Comparison of ENCODE assay signal across 21 cellular contexts in the genomic region with DNA sequence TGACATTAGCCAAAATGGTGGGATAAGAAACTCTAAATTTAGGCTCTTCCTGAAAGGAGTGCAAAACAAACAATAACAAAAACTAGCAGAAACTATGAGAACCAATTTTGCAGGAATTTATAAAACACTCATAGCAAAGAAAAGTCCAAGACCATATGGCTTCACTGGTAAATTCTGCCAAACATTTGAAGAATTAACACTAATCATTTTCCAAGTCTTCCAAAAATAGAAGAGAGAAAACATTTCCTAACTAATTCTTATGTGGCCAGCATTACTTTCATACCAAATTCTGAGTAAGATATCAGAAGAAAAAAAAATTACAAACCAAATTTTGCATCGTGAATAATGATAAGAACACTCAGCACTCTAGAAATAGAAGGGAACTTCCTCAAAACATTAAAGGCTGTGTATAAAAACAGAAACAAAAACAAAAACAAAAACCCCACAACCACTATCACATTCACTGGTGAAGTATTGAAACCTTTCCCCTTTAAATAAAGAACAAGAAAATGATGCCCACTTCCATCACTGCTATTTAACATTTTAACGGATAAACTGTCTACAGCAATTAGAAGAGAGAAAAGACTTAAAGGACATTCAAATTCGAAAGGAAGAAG.
"Had no signal": no experiment of that assay in that cellular context is flagged by ENCODE, and none has a peak within 500 bp of the region (broad histone marks: within the 10 kb centered on the region; RNA-seq: fewer than 3 reads in every experiment).

No MANE protein-coding gene starts in this region.

- H2AFZ ChIP-seq: parathyroid adenoma had no signal

- H3K4me1 Mint-ChIP-seq: activated B cell treated with CpG ODN at 0.5 μM for 24 hours; activated CD4-positive, alpha-beta memory T cell treated with anti-CD3 and anti-CD28 coated beads, Interleukin-2, amount 10 ng/mL, durations not matched to agents 7 days and 5 days; activated CD8-positive, alpha-beta memory T cell treated with anti-CD3 and anti-CD28 coated beads, Interleukin-2, amount 10 ng/mL, durations not matched to agents 7 days and 5 days; activated naive CD8-positive, alpha-beta T cell treated with anti-CD3 and anti-CD28 coated beads, Interleukin-2, amount 10 ng/mL, durations not matched to agents 7 days and 5 days; activated T-helper 17 cell treated with anti-CD3 and anti-CD28 coated beads, Interleukin-2, amount 50 U/mL, for 72 hours; stimulated activated naive B cell treated with anti-CD40 and anti-IgM and Interleukin-4, amounts not matched to agents 10 μg/mL and 1 μg/mL and 100 μg/mL, for 72 hours had no signal

- H3K27ac Mint-ChIP-seq: activated B cell treated with CpG ODN at 0.5 μM for 24 hours; activated CD4-positive, alpha-beta memory T cell treated with anti-CD3 and anti-CD28 coated beads, Interleukin-2, amount 10 ng/mL, durations not matched to agents 7 days and 5 days; activated CD8-positive, alpha-beta memory T cell treated with anti-CD3 and anti-CD28 coated beads, Interleukin-2, amount 10 ng/mL, durations not matched to agents 7 days and 5 days; activated naive CD8-positive, alpha-beta T cell treated with anti-CD3 and anti-CD28 coated beads, Interleukin-2, amount 10 ng/mL, durations not matched to agents 7 days and 5 days; activated T-helper 17 cell treated with anti-CD3 and anti-CD28 coated beads, Interleukin-2, amount 50 U/mL, for 72 hours; natural killer cell treated with Interleukin-12 subunit alpha and Interleukin-12 subunit beta and Interleukin-15 and Interleukin-18, amount 100 ng/mL, for 72 hours; stimulated activated naive B cell treated with anti-CD40 and anti-IgM and Interleukin-4, amounts not matched to agents 10 μg/mL and 1 μg/mL and 100 μg/mL, for 72 hours had no signal

- H3K4me3 ChIP-seq: body of pancreas, esophagus muscularis mucosa, lung, sigmoid colon, upper lobe of right lung had no signal

- H3K4me1 ChIP-seq: body of pancreas, esophagus muscularis mucosa, parathyroid adenoma, sigmoid colon, upper lobe of right lung had no signal

- H3K9me3 Mint-ChIP-seq: activated B cell treated with CpG ODN at 0.5 μM for 24 hours; stimulated activated naive B cell treated with anti-CD40 and anti-IgM and Interleukin-4, amounts not matched to agents 10 μg/mL and 1 μg/mL and 100 μg/mL, for 72 hours had no signal

- H3K27me3 Mint-ChIP-seq: activated B cell treated with CpG ODN at 0.5 μM for 24 hours; activated CD4-positive, alpha-beta memory T cell treated with anti-CD3 and anti-CD28 coated beads, Interleukin-2, amount 10 ng/mL, durations not matched to agents 7 days and 5 days; activated CD8-positive, alpha-beta memory T cell treated with anti-CD3 and anti-CD28 coated beads, Interleukin-2, amount 10 ng/mL, durations not matched to agents 7 days and 5 days; activated naive CD8-positive, alpha-beta T cell treated with anti-CD3 and anti-CD28 coated beads, Interleukin-2, amount 10 ng/mL, durations not matched to agents 7 days and 5 days; activated T-helper 17 cell treated with anti-CD3 and anti-CD28 coated beads, Interleukin-2, amount 50 U/mL, for 72 hours; natural killer cell treated with Interleukin-12 subunit alpha and Interleukin-12 subunit beta and Interleukin-15 and Interleukin-18, amount 100 ng/mL, for 72 hours; stimulated activated naive B cell treated with anti-CD40 and anti-IgM and Interleukin-4, amounts not matched to agents 10 μg/mL and 1 μg/mL and 100 μg/mL, for 72 hours had no signal

- ATAC-seq: activated CD8-positive, alpha-beta memory T cell treated with anti-CD3 and anti-CD28 coated beads, Interleukin-2, amount 10 ng/mL, durations not matched to agents 7 days and 5 days; activated T-helper 17 cell treated with anti-CD3 and anti-CD28 coated beads, Interleukin-2, amount 50 U/mL, for 72 hours; body of pancreas; left lobe of liver; natural killer cell treated with Interleukin-12 subunit alpha and Interleukin-12 subunit beta and Interleukin-15 and Interleukin-18, amount 100 ng/mL, for 72 hours; stimulated activated naive B cell treated with anti-CD40 and anti-IgM and Interleukin-4, amounts not matched to agents 10 μg/mL and 1 μg/mL and 100 μg/mL, for 72 hours; upper lobe of right lung had no signal

- H3K27ac ChIP-seq: body of pancreas, esophagus muscularis mucosa, parathyroid adenoma, sigmoid colon, upper lobe of right lung had no signal

- H3K4me3 Mint-ChIP-seq: activated B cell treated with CpG ODN at 0.5 μM for 24 hours; activated CD4-positive, alpha-beta memory T cell treated with anti-CD3 and anti-CD28 coated beads, Interleukin-2, amount 10 ng/mL, durations not matched to agents 7 days and 5 days; activated CD8-positive, alpha-beta memory T cell treated with anti-CD3 and anti-CD28 coated beads, Interleukin-2, amount 10 ng/mL, durations not matched to agents 7 days and 5 days; activated naive CD8-positive, alpha-beta T cell treated with anti-CD3 and anti-CD28 coated beads, Interleukin-2, amount 10 ng/mL, durations not matched to agents 7 days and 5 days; activated T-helper 17 cell treated with anti-CD3 and anti-CD28 coated beads, Interleukin-2, amount 50 U/mL, for 72 hours; natural killer cell treated with Interleukin-12 subunit alpha and Interleukin-12 subunit beta and Interleukin-15 and Interleukin-18, amount 100 ng/mL, for 72 hours; stimulated activated naive B cell treated with anti-CD40 and anti-IgM and Interleukin-4, amounts not matched to agents 10 μg/mL and 1 μg/mL and 100 μg/mL, for 72 hours had no signal

- DNase-seq: activated B cell treated with CpG ODN at 0.5 μM for 24 hours; activated CD4-positive, alpha-beta memory T cell treated with anti-CD3 and anti-CD28 coated beads, Interleukin-2, amount 10 ng/mL, durations not matched to agents 7 days and 5 days; activated CD4-positive, alpha-beta T cell treated with anti-CD3 and anti-CD28 coated beads for 48 hours; activated CD8-positive, alpha-beta memory T cell treated with anti-CD3 and anti-CD28 coated beads, Interleukin-2, amount 10 ng/mL, durations not matched to agents 7 days and 5 days; activated naive CD4-positive, alpha-beta T cell treated with Interleukin-2 at 50 U/mL for 16 hours; activated naive CD8-positive, alpha-beta T cell treated with anti-CD3 and anti-CD28 coated beads, Interleukin-2, amount 10 ng/mL, durations not matched to agents 7 days and 5 days; body of pancreas; dermis blood vessel endothelial cell; effector memory CD4-positive, alpha-beta T cell; hypothalamus; islet precursor cell; sigmoid colon; stimulated activated CD4-positive, alpha-beta T cell treated with anti-CD3 and anti-CD28 coated beads, Interleukin-4, amount 100 ng/mL, for 4 hours; stimulated activated naive B cell treated with anti-CD40 and anti-IgM and Interleukin-4, amounts not matched to agents 10 μg/mL and 1 μg/mL and 100 μg/mL, for 72 hours; upper lobe of right lung had no signal

- H3K79me2 ChIP-seq: parathyroid adenoma had no signal

- H3K27me3 ChIP-seq: body of pancreas, esophagus muscularis mucosa, sigmoid colon, upper lobe of right lung had no signal

- H3K36me3 ChIP-seq: esophagus muscularis mucosa, sigmoid colon, upper lobe of right lung had no signal

- H3K36me3 Mint-ChIP-seq: activated CD8-positive, alpha-beta memory T cell treated with anti-CD3 and anti-CD28 coated beads, Interleukin-2, amount 10 ng/mL, durations not matched to agents 7 days and 5 days; activated naive CD8-positive, alpha-beta T cell treated with anti-CD3 and anti-CD28 coated beads, Interleukin-2, amount 10 ng/mL, durations not matched to agents 7 days and 5 days; natural killer cell treated with Interleukin-12 subunit alpha and Interleukin-12 subunit beta and Interleukin-15 and Interleukin-18, amount 100 ng/mL, for 72 hours; stimulated activated naive B cell treated with anti-CD40 and anti-IgM and Interleukin-4, amounts not matched to agents 10 μg/mL and 1 μg/mL and 100 μg/mL, for 72 hours had no signal
